Comparison of ENCODE assay signal across 8 cellular contexts in the genomic region with DNA sequence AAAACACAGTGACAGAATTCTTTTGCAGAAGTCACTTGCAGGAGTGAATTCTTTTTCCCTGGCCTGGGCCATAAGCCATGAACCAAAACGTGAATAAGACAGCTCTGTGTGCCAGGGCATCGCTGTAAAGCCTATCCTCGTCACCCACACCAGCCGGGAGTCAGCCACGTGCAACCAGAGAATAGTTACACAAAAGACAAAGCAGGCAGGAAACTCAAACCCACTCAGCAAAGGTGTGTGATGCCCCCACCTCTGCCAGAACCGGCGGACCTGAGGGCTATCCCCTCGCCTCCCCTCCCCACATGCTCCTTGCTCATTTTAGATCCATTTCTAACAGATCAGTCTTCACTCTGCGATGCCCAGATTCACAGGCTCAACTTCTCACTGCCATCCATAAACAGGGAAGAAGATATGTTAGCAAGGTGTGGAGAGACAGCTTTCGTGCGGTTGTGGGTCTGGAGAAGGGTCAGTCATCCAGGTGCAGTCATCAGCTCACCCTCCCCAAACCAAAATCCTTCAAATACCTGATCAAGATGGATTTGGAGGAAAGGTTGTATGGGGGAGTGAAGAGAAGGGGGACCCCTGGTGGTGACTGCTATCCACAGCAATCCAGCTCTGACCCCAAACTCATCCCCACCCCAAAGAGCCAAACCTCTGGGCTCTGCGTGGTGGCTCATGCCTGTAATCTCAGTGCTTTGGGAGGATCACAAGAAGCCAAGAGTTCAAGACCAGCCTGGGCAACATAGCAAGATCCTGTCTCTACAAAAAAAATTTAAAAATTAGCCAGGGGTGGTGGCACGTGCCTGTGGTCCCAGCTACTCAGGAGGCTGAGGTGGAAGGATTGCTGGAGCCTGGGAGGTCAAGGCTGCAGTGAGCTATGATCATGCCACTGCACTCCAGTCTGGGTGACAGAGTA.
DNase-seq lines count a peak whose midpoint lies in the region; ATAC-seq and TF ChIP-seq lines count a peak whose summit lies in the region.

No MANE protein-coding gene starts in this region.

- H3K9me3 ChIP-seq in right lobe of liver (no peaks in the 10 kb centered on the region), transverse colon (no peaks in the 10 kb centered on the region)

- intact Hi-C loops in Right ventricle myocardium superior (cut with DNase I) (loop anchor here (5.0 to 10.0 kb wide), 2 partner anchors 100 to 188 kb away; no protein-coding TSS in a partner anchor), Right ventricle myocardium inferior (cut with DNase I) (loop anchor here (2.0 to 5.0 kb wide), 3 partner anchors 35 to 184 kb away; no protein-coding TSS in a partner anchor), right lobe of liver (cut with DNase I) (loop anchor here (5.0 to 10.0 kb wide), 2 partner anchors 178 to 185 kb away; no protein-coding TSS in a partner anchor), transverse colon (cut with DNase I; ENCODE audit: low total_unique reads) (loop anchor here (2.0 kb wide), 1 partner anchor 184 kb away; no protein-coding TSS in a partner anchor)

- H3K27ac ChIP-seq in right lobe of liver (no peak overlapping the region), transverse colon (no peak overlapping the region)

- WGBS in right lobe of liver (ENCODE audit: insufficient coverage, low coverage, low lambda C conversion rate, missing lambda C conversion rate) = 36% methylated on average over 10 of the region's 13 CpGs
- 61 to 63% methylated on average over 6 to 13 of the region's 13 CpGs for WGBS in transverse colon (ENCODE audit: low coverage in 1 of 2), 2 donors

- no peak for TF ChIP-seq POLR2A in right lobe of liver (IDR thresholded peaks at IDR 0.05)
- TF ChIP-seq POLR2A in transverse colon (IDR thresholded peaks at IDR 0.05) = no peak

- DNase-seq in Right ventricle myocardium superior = no peak
- no peak for DNase-seq in Right ventricle myocardium inferior (ENCODE audit: missing footprints)
- DNase-seq in T47D (ENCODE audit: low read depth in 1 of 2, low spot score in 1 of 2) = peak; percentile 26 to 32
- peak in 1 of 3 donors; percentile 47 for DNase-seq in right lobe of liver
- DNase-seq in transverse colon = peak; percentile 25
- DNase-seq in DMS153 treated with DMSO at 0.1 percent for 48 hours (lab: John Stamatoyannopoulos, UW; ENCODE audit: unreplicated experiment) = no peak

- ATAC-seq in Right ventricle myocardium superior (ENCODE audit: poor library complexity) = peak; percentile 70
- ATAC-seq in Right ventricle myocardium inferior = no peak
- ATAC-seq in HG03460 (IDR thresholded peaks at IDR 0.05; ENCODE audit: unreplicated experiment) = peak; percentile 80
- peak; percentile 75 for ATAC-seq in SK-N-SH treated with all-trans-retinoic acid at 6 μM for 48 hours
- ATAC-seq in right lobe of liver = peak; percentile 86 to 94 (median 88)

- H3K4me3 ChIP-seq in right lobe of liver (no peak overlapping the region), transverse colon (no peak overlapping the region)

- TF ChIP-seq CTCF in right lobe of liver (IDR thresholded peaks at IDR 0.05) (peak; percentile 68 to 76 (median 76)), transverse colon (IDR thresholded peaks at IDR 0.05) (peak; percentile 61 to 70 (median 66))

- H3K4me1 ChIP-seq in right lobe of liver (no peaks in the 10 kb centered on the region), transverse colon (peaks cover 0 to 19% (median 7%) of the 10 kb centered on the region in 4 donors)

- H3K27me3 ChIP-seq in right lobe of liver (no peaks in the 10 kb centered on the region), transverse colon (no peaks in the 10 kb centered on the region)

- in situ Hi-C loops in T47D (cut with HindIII; ENCODE audit: low pct_unique_long_range_greater_than_20kb, low sequenced_read_pairs) = no loop called here
- in situ Hi-C loops in transverse colon (cut with MboI; ENCODE audit: low pct_ligation_motif_present in 1 of 4, low pct_unique_long_range_greater_than_20kb in 1 of 4, low sequenced_read_pairs in 3 of 4) = loop anchor here in 1 of 4 donors (25.0 kb wide), 1 partner anchor 180 kb away; no protein-coding TSS in a partner anchor

- no peak for TF ChIP-seq EP300 in transverse colon (IDR thresholded peaks at IDR 0.05; ENCODE audit: low read depth)

- H3K36me3 ChIP-seq in right lobe of liver = no peaks in the 10 kb centered on the region
- H3K36me3 ChIP-seq in transverse colon = no peaks in the 10 kb centered on the region

TF ChIP-seq in SK-N-SH treated with all-trans-retinoic acid at 6 μM for 48 hours, 23 proteins besides CTCF, POLR2A, EP300 and RAD21:
- no peak for TF ChIP-seq ZNF70 (CRISPR knock-in tag; IDR thresholded peaks at IDR 0.05)
- TF ChIP-seq ZFP3 (CRISPR knock-in tag; IDR thresholded peaks at IDR 0.05) = no peak
- TF ChIP-seq CSDC2 (CRISPR knock-in tag; IDR thresholded peaks at IDR 0.05) = no peak
- TF ChIP-seq GLIS3 (CRISPR knock-in tag; IDR thresholded peaks at IDR 0.05) = no peak
- no peak for TF ChIP-seq SNAI2 (CRISPR knock-in tag; IDR thresholded peaks at IDR 0.05)
- TF ChIP-seq TOX (CRISPR knock-in tag; IDR thresholded peaks at IDR 0.05; ENCODE audit: borderline replicate concordance) = no peak
- no peak for TF ChIP-seq ZNF565 (CRISPR knock-in tag; conservative IDR thresholded peaks at IDR 0.05; ENCODE audit: low read depth)
- no peak for TF ChIP-seq CSRNP3 (CRISPR knock-in tag; IDR thresholded peaks at IDR 0.05)
- no peak for TF ChIP-seq ESRRG (CRISPR knock-in tag; IDR thresholded peaks at IDR 0.05)
- no peak for TF ChIP-seq POU6F1 (CRISPR knock-in tag; IDR thresholded peaks at IDR 0.05; ENCODE audit: borderline replicate concordance, low read depth)
- no peak for TF ChIP-seq BACH2 (CRISPR knock-in tag; IDR thresholded peaks at IDR 0.05; ENCODE audit: borderline replicate concordance)
- no peak for TF ChIP-seq RARB (CRISPR knock-in tag; IDR thresholded peaks at IDR 0.05)
- TF ChIP-seq, protein P1, sequence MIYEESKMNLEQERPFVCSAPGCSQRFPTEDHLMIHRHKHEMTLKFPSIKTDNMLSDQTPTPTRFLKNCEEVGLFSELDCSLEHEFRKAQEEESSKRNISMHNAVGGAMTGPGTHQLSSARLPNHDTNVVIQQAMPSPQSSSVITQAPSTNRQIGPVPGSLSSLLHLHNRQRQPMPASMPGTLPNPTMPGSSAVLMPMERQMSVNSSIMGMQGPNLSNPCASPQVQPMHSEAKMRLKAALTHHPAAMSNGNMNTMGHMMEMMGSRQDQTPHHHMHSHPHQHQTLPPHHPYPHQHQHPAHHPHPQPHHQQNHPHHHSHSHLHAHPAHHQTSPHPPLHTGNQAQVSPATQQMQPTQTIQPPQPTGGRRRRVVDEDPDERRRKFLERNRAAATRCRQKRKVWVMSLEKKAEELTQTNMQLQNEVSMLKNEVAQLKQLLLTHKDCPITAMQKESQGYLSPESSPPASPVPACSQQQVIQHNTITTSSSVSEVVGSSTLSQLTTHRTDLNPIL (CRISPR knock-in tag; IDR thresholded peaks at IDR 0.05; ENCODE audit: low read depth) = no peak

Comparison
In these comparisons a context has a peak if more than half of its experiments do, and no peak if none do; other contexts are left out.
1. DNase-seq: peak in T47D (2 of 2) and transverse colon (single experiment); none in Right ventricle myocardium superior (single experiment), Right ventricle myocardium inferior (single experiment) and DMS153 treated with DMSO at 0.1 percent for 48 hours (single experiment).